Comparison of ENCODE assay signal across 8 cellular contexts in genomic region chr1:22428672-22429071, GRCh38. TPM values are rescaled to one million over a fixed set of nuclear protein-coding genes. Genes with fewer than 3 reads are reported as not detected.
DNase-seq lines count a peak whose midpoint lies in the region; ATAC-seq and TF ChIP-seq lines count a peak whose summit lies in the region.

No MANE protein-coding gene starts in this region.

- DNase-seq in activated CD4-positive, alpha-beta T cell treated with anti-CD3 and anti-CD28 coated beads for 36 hours: peak; percentile 44
- DNase-seq in activated CD4-positive, alpha-beta T cell treated with anti-CD3 and anti-CD28 coated beads for 1 hour: no peak
- DNase-seq in NCI-H2171 (lab: John Stamatoyannopoulos, UW): peak; percentile 66
- peak in 1 of 2 donors; percentile 21 for DNase-seq in activated naive CD4-positive, alpha-beta T cell treated with anti-CD3 and anti-CD28 coated beads, Interleukin-2, amount 50 U/mL, for 72 hours (ENCODE audit: low spot score in 2 of 2)
- DNase-seq in hepatocyte (ENCODE audit: low spot score): peak; percentile 64
- DNase-seq in amniotic stem cell (lab: John Stamatoyannopoulos, UW): no peak

- no peaks in the 10 kb centered on the region for H3K36me3 ChIP-seq in hepatocyte (replicated peaks; ENCODE audit: insufficient read depth, low read depth)

- peaks cover 2% of the 10 kb centered on the region for H3K4me1 Mint-ChIP-seq in activated CD4-positive, alpha-beta T cell treated with anti-CD3 and anti-CD28 coated beads for 36 hours
- peaks cover 12% of the 10 kb centered on the region for H3K4me1 Mint-ChIP-seq in stimulated activated memory B cell treated with anti-CD40 and anti-IgM and Interleukin-4, amounts not matched to agents 10 μg/mL and 1 μg/mL and 100 μg/mL, for 72 hours

- CTCF ChIA-PET in activated CD4-positive, alpha-beta T cell treated with anti-CD3 and anti-CD28 coated beads for 36 hours (lab: Charles Lee): no interaction called here

- no peaks in the 10 kb centered on the region for H3K36me3 Mint-ChIP-seq in activated CD4-positive, alpha-beta T cell treated with anti-CD3 and anti-CD28 coated beads for 36 hours (ENCODE audit: low read depth)
- no peaks in the 10 kb centered on the region for H3K36me3 Mint-ChIP-seq in activated naive CD4-positive, alpha-beta T cell treated with anti-CD3 and anti-CD28 coated beads, Interleukin-2, amount 50 U/mL, for 72 hours
- H3K36me3 Mint-ChIP-seq in stimulated activated memory B cell treated with anti-CD40 and anti-IgM and Interleukin-4, amounts not matched to agents 10 μg/mL and 1 μg/mL and 100 μg/mL, for 72 hours: no peaks in the 10 kb centered on the region

- H4K20me1 ChIP-seq in hepatocyte (ENCODE audit: insufficient read depth, poor library complexity, severe bottlenecking): no peaks in the 10 kb centered on the region

- H3K4me3 ChIP-seq in hepatocyte: peak overlapping the region; percentile 46

- H3K4me1 ChIP-seq in hepatocyte (ENCODE audit: insufficient read depth): no peaks in the 10 kb centered on the region

- POLR2A ChIA-PET in activated CD4-positive, alpha-beta T cell treated with anti-CD3 and anti-CD28 coated beads for 36 hours (lab: Charles Lee): no interaction called here

- no peak overlapping the region for H3K27ac ChIP-seq in hepatocyte

- H2AFZ ChIP-seq in hepatocyte: peak overlapping the region; percentile 83

- 24% methylated on average over 5 of the region's 5 CpGs for WGBS in hepatocyte (ENCODE audit: low lambda C conversion rate, missing lambda C conversion rate)

- peak; percentile 90 for ATAC-seq in activated CD4-positive, alpha-beta T cell treated with anti-CD3 and anti-CD28 coated beads for 36 hours
- ATAC-seq in activated naive CD4-positive, alpha-beta T cell treated with anti-CD3 and anti-CD28 coated beads, Interleukin-2, amount 50 U/mL, for 72 hours: peak; percentile 83 to 98
- peak; percentile 76 for ATAC-seq in stimulated activated memory B cell treated with anti-CD40 and anti-IgM and Interleukin-4, amounts not matched to agents 10 μg/mL and 1 μg/mL and 100 μg/mL, for 72 hours
- ATAC-seq in GM21576 (IDR thresholded peaks at IDR 0.05; ENCODE audit: unreplicated experiment): no peak

- H3K4me2 ChIP-seq in hepatocyte: peak overlapping the region; percentile 70

- intact Hi-C loops in activated CD4-positive, alpha-beta T cell treated with anti-CD3 and anti-CD28 coated beads for 36 hours (cut with DNase I, micrococcal nuclease): loop anchor here (1.0 to 2.0 kb wide), 2 partner anchors 23 to 24 kb away; partner anchors contain the start of gene ZBTB40 (in 1 of the 2)

- no peak for TF ChIP-seq CTCF in hepatocyte (IDR thresholded peaks at IDR 0.05; ENCODE audit: poor library complexity)

- H3K27me3 Mint-ChIP-seq in activated CD4-positive, alpha-beta T cell treated with anti-CD3 and anti-CD28 coated beads for 36 hours: peaks cover 4% of the 10 kb centered on the region
- no peaks in the 10 kb centered on the region for H3K27me3 Mint-ChIP-seq in stimulated activated memory B cell treated with anti-CD40 and anti-IgM and Interleukin-4, amounts not matched to agents 10 μg/mL and 1 μg/mL and 100 μg/mL, for 72 hours

- H3K4me3 Mint-ChIP-seq in activated CD4-positive, alpha-beta T cell treated with anti-CD3 and anti-CD28 coated beads for 36 hours: peak overlapping the region; percentile 74
- peak overlapping the region; percentile 71 for H3K4me3 Mint-ChIP-seq in stimulated activated memory B cell treated with anti-CD40 and anti-IgM and Interleukin-4, amounts not matched to agents 10 μg/mL and 1 μg/mL and 100 μg/mL, for 72 hours

- H3K79me2 ChIP-seq in hepatocyte: no peaks in the 10 kb centered on the region

- no peaks in the 10 kb centered on the region for H3K9me3 ChIP-seq in hepatocyte (ENCODE audit: low read depth)

- H3K27me3 ChIP-seq in hepatocyte: no peaks in the 10 kb centered on the region

- no peaks in the 10 kb centered on the region for H3K9me3 Mint-ChIP-seq in activated CD4-positive, alpha-beta T cell treated with anti-CD3 and anti-CD28 coated beads for 36 hours (ENCODE audit: low read depth)
- H3K9me3 Mint-ChIP-seq in activated naive CD4-positive, alpha-beta T cell treated with anti-CD3 and anti-CD28 coated beads, Interleukin-2, amount 50 U/mL, for 72 hours: peaks cover 0 to 4% of the 10 kb centered on the region in 2 donors
- H3K9me3 Mint-ChIP-seq in stimulated activated memory B cell treated with anti-CD40 and anti-IgM and Interleukin-4, amounts not matched to agents 10 μg/mL and 1 μg/mL and 100 μg/mL, for 72 hours: peaks cover 5% of the 10 kb centered on the region

- peak overlapping the region; percentile 53 for H3K27ac Mint-ChIP-seq in activated CD4-positive, alpha-beta T cell treated with anti-CD3 and anti-CD28 coated beads for 36 hours
- H3K27ac Mint-ChIP-seq in activated naive CD4-positive, alpha-beta T cell treated with anti-CD3 and anti-CD28 coated beads, Interleukin-2, amount 50 U/mL, for 72 hours: peak overlapping the region in 1 of 2 donors; percentile 81
- H3K27ac Mint-ChIP-seq in stimulated activated memory B cell treated with anti-CD40 and anti-IgM and Interleukin-4, amounts not matched to agents 10 μg/mL and 1 μg/mL and 100 μg/mL, for 72 hours: no peak overlapping the region

- no peaks in the 10 kb centered on the region for H3K9me2 ChIP-seq in hepatocyte (replicated peaks; ENCODE audit: insufficient read depth)

RNA-seq across cellular contexts. Expression of gene ZBTB40, which starts 23.0 kb away (rescaled TPM):
- total RNA-seq in activated CD4-positive, alpha-beta T cell treated with anti-CD3 and anti-CD28 coated beads for 36 hours: 10 to 100 TPM; 12.7 to 13.5 TPM
- 10 to 100 TPM; 15.9 to 16.3 TPM for total RNA-seq in activated naive CD4-positive, alpha-beta T cell treated with anti-CD3 and anti-CD28 coated beads, Interleukin-2, amount 50 U/mL, for 72 hours
- total RNA-seq in hepatocyte: 17.7 and 18.1 TPM in 2 replicates
- 7.3 and 8.0 TPM in 2 replicates for polyA plus RNA-seq in hepatocyte

Comparison
In these comparisons a context has a peak if more than half of its experiments do, and no peak if none do; other contexts are left out.
1. DNase-seq: peak in activated CD4-positive, alpha-beta T cell treated with anti-CD3 and anti-CD28 coated beads for 36 hours (single experiment), NCI-H2171 (single experiment) and hepatocyte (single experiment); none in activated CD4-positive, alpha-beta T cell treated with anti-CD3 and anti-CD28 coated beads for 1 hour (single experiment) and amniotic stem cell (single experiment).